Comparison of ENCODE assay signal across 8 cellular contexts in genomic region chr11:45079943-45080719, GRCh38.
A peak's percentile ranks its signal among the peaks of the same experiment; 100 is the strongest.
DNase-seq lines count a peak whose midpoint lies in the region; ATAC-seq and TF ChIP-seq lines count a peak whose summit lies in the region.

No MANE protein-coding gene starts in this region.

- peak overlapping the region; percentile 87 for H3K27ac Mint-ChIP-seq in dendritic cell treated with granulocyte-macrophage colony-stimulating factor and Interleukin-4, amounts not matched to agents 40 ng/mL and 50 ng/mL, for 4 days

- H3K27me3 ChIP-seq in WERI-Rb-1 (ENCODE audit: insufficient read depth, low read depth, severe bottlenecking), result no peaks in the 10 kb centered on the region

- peaks cover 4% of the 10 kb centered on the region for H3K9me3 ChIP-seq in WERI-Rb-1 (ENCODE audit: severe bottlenecking)

- no peak overlapping the region for H3K4me3 ChIP-seq in WERI-Rb-1 (ENCODE audit: low read depth, low read length)

- peak; percentile 69 for ATAC-seq in HG03095 (IDR thresholded peaks at IDR 0.05; ENCODE audit: unreplicated experiment)
- no peak for ATAC-seq in GM21367 (IDR thresholded peaks at IDR 0.05; ENCODE audit: unreplicated experiment)

- H3K36me3 ChIP-seq in WERI-Rb-1, result no peaks in the 10 kb centered on the region

- DNase-seq in EL (peak; percentile 3), WERI-Rb-1 (peak; percentile 33), NCI-H526 treated with DMSO at 0.1 percent for 48 hours (lab: John Stamatoyannopoulos, UW) (no peak), cerebellum (ENCODE audit: low spot score) (no peak)
- peak; percentile 28 to 47 (median 38) for DNase-seq in stimulated activated CD4-positive, alpha-beta T cell treated with anti-CD3 and anti-CD28 coated beads, TNF-alpha, amount 100 ng/mL, for 1 hour (ENCODE audit: low read depth in 3 of 3, low spot score in 1 of 3)

- no peak for TF ChIP-seq CTCF in WERI-Rb-1 (IDR thresholded peaks at IDR 0.05; ENCODE audit: low read depth, low read length)

- no peak overlapping the region for H3K4me3 Mint-ChIP-seq in dendritic cell treated with granulocyte-macrophage colony-stimulating factor and Interleukin-4, amounts not matched to agents 40 ng/mL and 50 ng/mL, for 4 days

- H3K27ac ChIP-seq in WERI-Rb-1, result peak overlapping the region; percentile 74

- no peaks in the 10 kb centered on the region for H3K36me3 Mint-ChIP-seq in dendritic cell treated with granulocyte-macrophage colony-stimulating factor and Interleukin-4, amounts not matched to agents 40 ng/mL and 50 ng/mL, for 4 days (ENCODE audit: low read depth)

- intact Hi-C loops in dendritic cell treated with granulocyte-macrophage colony-stimulating factor and Interleukin-4, amounts not matched to agents 40 ng/mL and 50 ng/mL, for 4 days (cut with micrococcal nuclease), result loop anchor here (5.0 kb wide), 1 partner anchor 133 kb away; no protein-coding TSS in a partner anchor

- H3K9me3 Mint-ChIP-seq in dendritic cell treated with granulocyte-macrophage colony-stimulating factor and Interleukin-4, amounts not matched to agents 40 ng/mL and 50 ng/mL, for 4 days, result no peaks in the 10 kb centered on the region

- H3K27me3 Mint-ChIP-seq in dendritic cell treated with granulocyte-macrophage colony-stimulating factor and Interleukin-4, amounts not matched to agents 40 ng/mL and 50 ng/mL, for 4 days, result no peaks in the 10 kb centered on the region

- H3K4me1 Mint-ChIP-seq in dendritic cell treated with granulocyte-macrophage colony-stimulating factor and Interleukin-4, amounts not matched to agents 40 ng/mL and 50 ng/mL, for 4 days (ENCODE audit: low read depth), result peaks cover 56% of the 10 kb centered on the region

Comparison
In these comparisons a context has a peak if more than half of its experiments do, and no peak if none do; other contexts are left out.
1. DNase-seq: peak in EL (single experiment), WERI-Rb-1 (single experiment) and stimulated activated CD4-positive, alpha-beta T cell treated with anti-CD3 and anti-CD28 coated beads, TNF-alpha, amount 100 ng/mL, for 1 hour (3 of 3); none in NCI-H526 treated with DMSO at 0.1 percent for 48 hours (single experiment) and cerebellum (single experiment).